ENCODE assay signal across 5 cellular contexts in genomic region chr5:177498013-177498847, GRCh38. TPM values are rescaled to one million over a fixed set of nuclear protein-coding genes. Genes with fewer than 3 reads are reported as not detected.
DNase-seq lines count a peak whose midpoint lies in the region; ATAC-seq, FAIRE-seq and TF ChIP-seq lines count a peak whose summit lies in the region.

No MANE protein-coding gene starts in this region.

- peak overlapping the region; percentile 20 to 90 (median 68) for H3K27ac Mint-ChIP-seq in naive thymus-derived CD8-positive, alpha-beta T cell

- TF ChIP-seq POLR2A in GM12892 (IDR thresholded peaks at IDR 0.05; ENCODE audit: low read depth, low read length), result no peak

- no peak for TF ChIP-seq CTCF in astrocyte of the cerebellum (IDR thresholded peaks at IDR 0.05; ENCODE audit: low read depth, low read length, missing control alignments)

- POLR2A ChIA-PET in naive thymus-derived CD8-positive, alpha-beta T cell (lab: Charles Lee), result interaction anchor here (0.7 to 6.0 kb wide), 17 partner anchors 9 to 147 kb away, joined by 3 to 43 read pairs (median 5); partner anchors contain the start of genes DBN1 and LMAN2

- DNase-seq in astrocyte of the cerebellum (ENCODE audit: low read depth) (no peak), RKO (ENCODE audit: low spot score) (no peak), GM12892 (ENCODE audit: insufficient read length) (no peak)
- DNase-seq in naive thymus-derived CD8-positive, alpha-beta T cell, result no peak

- H3K36me3 Mint-ChIP-seq in naive thymus-derived CD8-positive, alpha-beta T cell, result peaks cover 0 to 2% (median 0%) of the 10 kb centered on the region in 3 donors

- H3K4me1 Mint-ChIP-seq in naive thymus-derived CD8-positive, alpha-beta T cell, result peaks cover 16 to 59% (median 40%) of the 10 kb centered on the region in 4 donors

- H3K4me3 ChIP-seq in astrocyte of the cerebellum (ENCODE audit: low read depth, low read length), result peak overlapping the region; percentile 83

- H3K4me3 Mint-ChIP-seq in naive thymus-derived CD8-positive, alpha-beta T cell, result peak overlapping the region; percentile 70 to 90 (median 84)

- H3K27me3 Mint-ChIP-seq in naive thymus-derived CD8-positive, alpha-beta T cell, result peaks cover 0 to 2% (median 0%) of the 10 kb centered on the region in 5 donors

- ATAC-seq in HG03439 (IDR thresholded peaks at IDR 0.05; ENCODE audit: unreplicated experiment), result peak; percentile 3
- peak in 1 of 2 donors; percentile 9 for ATAC-seq in naive thymus-derived CD8-positive, alpha-beta T cell

- no peaks in the 10 kb centered on the region for H3K9me3 Mint-ChIP-seq in naive thymus-derived CD8-positive, alpha-beta T cell

- in situ Hi-C loops in astrocyte of the cerebellum (cut with HindIII; ENCODE audit: low sequenced_read_pairs), result no loop called here

- no peak for FAIRE-seq in GM12892 (lab: Jason Lieb, UNC)

RNA-seq across cellular contexts. Expression of gene PDLIM7, which starts 0.8 kb away (rescaled TPM):
- total RNA-seq in naive thymus-derived CD8-positive, alpha-beta T cell, result 10 to 100 TPM; 16.7 to 19.1 TPM
- 1 to 10 TPM; 4.3 to 5.8 (median 5.3) TPM for polyA plus RNA-seq in naive thymus-derived CD8-positive, alpha-beta T cell
- 12.2 TPM for polyA plus RNA-seq in GM12892 (2012; ENCODE audit: missing spikeins)

RNA-seq across cellular contexts. Expression of gene DOK3, which starts 11.4 kb away (rescaled TPM):
- 1 to 10 TPM; 3.7 to 3.8 TPM for total RNA-seq in naive thymus-derived CD8-positive, alpha-beta T cell
- polyA plus RNA-seq in naive thymus-derived CD8-positive, alpha-beta T cell, result under 1 TPM in 1 of 3 donors, not detected in 2; 0.22 TPM
- 27.7 TPM for polyA plus RNA-seq in GM12892 (2012; ENCODE audit: missing spikeins)

RNA-seq across cellular contexts. Expression of gene DDX41, which starts 18.5 kb away (rescaled TPM):
- 10 to 100 TPM; 84.0 to 86.4 TPM for total RNA-seq in naive thymus-derived CD8-positive, alpha-beta T cell
- 10 to 100 TPM; 29.0 to 54.4 (median 43.0) TPM for polyA plus RNA-seq in naive thymus-derived CD8-positive, alpha-beta T cell
- 112 TPM for polyA plus RNA-seq in GM12892 (2012; ENCODE audit: missing spikeins)

RNA-seq across cellular contexts. Expression of gene DBN1, which starts 24.8 kb away (rescaled TPM):
- total RNA-seq in naive thymus-derived CD8-positive, alpha-beta T cell, result 10 to 100 TPM; 57.0 to 62.9 TPM
- 10 to 100 TPM; 20.5 to 25.3 (median 21.8) TPM for polyA plus RNA-seq in naive thymus-derived CD8-positive, alpha-beta T cell
- 6.8 TPM for polyA plus RNA-seq in GM12892 (2012; ENCODE audit: missing spikeins)

RNA-seq across cellular contexts. Expression of gene PRR7, which starts 51.6 kb away (rescaled TPM):
- 1 to 10 TPM; 7.6 to 7.7 TPM for total RNA-seq in naive thymus-derived CD8-positive, alpha-beta T cell
- polyA plus RNA-seq in naive thymus-derived CD8-positive, alpha-beta T cell, result 10 to 100 TPM; 14.6 to 21.6 (median 20.6) TPM
- 0.34 TPM for polyA plus RNA-seq in GM12892 (2012; ENCODE audit: missing spikeins)
